In the genomic region with DNA sequence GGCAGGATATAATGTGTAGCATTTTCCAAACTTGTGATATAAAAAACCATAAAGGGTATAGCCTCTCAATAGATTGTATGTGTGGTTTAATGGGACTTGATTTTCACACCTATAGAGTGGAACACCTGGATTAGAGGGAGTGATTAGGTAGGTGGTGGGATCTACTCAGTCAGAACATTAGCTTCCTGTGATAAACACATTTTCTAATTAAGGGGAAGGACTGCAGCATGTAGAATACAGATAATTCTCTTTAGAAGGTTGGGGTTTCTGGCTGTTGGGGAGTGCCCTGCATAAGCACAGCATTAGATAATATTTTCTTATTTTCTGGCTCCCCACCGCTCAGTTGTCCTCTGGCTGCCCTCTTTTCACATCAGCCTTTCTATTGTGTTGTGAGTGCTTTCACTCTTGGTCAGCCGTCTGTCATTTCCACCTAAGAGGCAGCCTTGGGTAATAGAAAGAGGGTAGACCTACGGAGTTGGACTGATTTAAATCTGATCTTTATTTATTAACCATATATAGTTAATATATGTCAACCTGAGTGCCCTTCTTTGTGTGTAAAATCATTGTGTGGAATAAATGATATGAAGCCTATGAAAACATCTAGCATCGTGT, we compare ENCODE assay signal across 12 cellular contexts. TPM values are rescaled to one million over a fixed set of nuclear protein-coding genes. Genes with fewer than 3 reads are reported as not detected.
DNase-seq lines count a peak whose midpoint lies in the region; ATAC-seq and TF ChIP-seq lines count a peak whose summit lies in the region.
"Had no signal": no experiment of that assay in that cellular context is flagged by ENCODE, and none has a peak within 500 bp of the region (broad histone marks: within the 10 kb centered on the region; RNA-seq: fewer than 3 reads in every experiment).

No MANE protein-coding gene starts in this region.

- intact Hi-C loops in Right ventricle myocardium superior (cut with DNase I) = no loop called here
- intact Hi-C loops in Right ventricle myocardium inferior (cut with DNase I) = no loop called here

- peak overlapping the region; percentile 18 for H3K27ac Mint-ChIP-seq in stimulated activated effector memory CD8-positive, alpha-beta T cell treated with anti-CD3 and anti-CD28 coated beads, Interleukin-12 subunit alpha, Interleukin-12 subunit beta, amount 100 ng/mL, for 72 hours
- H3K27ac Mint-ChIP-seq in type B pancreatic cell = no peak overlapping the region

- H3K9me3 Mint-ChIP-seq in stimulated activated effector memory CD8-positive, alpha-beta T cell treated with anti-CD3 and anti-CD28 coated beads, Interleukin-12 subunit alpha, Interleukin-12 subunit beta, amount 100 ng/mL, for 72 hours = no peaks in the 10 kb centered on the region
- no peaks in the 10 kb centered on the region for H3K9me3 Mint-ChIP-seq in type B pancreatic cell

- peaks cover 25% of the 10 kb centered on the region for H3K4me1 Mint-ChIP-seq in stimulated activated effector memory CD8-positive, alpha-beta T cell treated with anti-CD3 and anti-CD28 coated beads, Interleukin-12 subunit alpha, Interleukin-12 subunit beta, amount 100 ng/mL, for 72 hours
- peaks cover 19% of the 10 kb centered on the region for H3K4me1 Mint-ChIP-seq in type B pancreatic cell (ENCODE audit: unreplicated experiment)

- no peaks in the 10 kb centered on the region for H3K27me3 Mint-ChIP-seq in type B pancreatic cell

- H3K36me3 Mint-ChIP-seq in stimulated activated effector memory CD8-positive, alpha-beta T cell treated with anti-CD3 and anti-CD28 coated beads, Interleukin-12 subunit alpha, Interleukin-12 subunit beta, amount 100 ng/mL, for 72 hours = peaks cover 91% of the 10 kb centered on the region
- H3K36me3 Mint-ChIP-seq in type B pancreatic cell = peaks cover 18% of the 10 kb centered on the region

- DNase-seq in Right ventricle myocardium superior = no peak
- DNase-seq in Right ventricle myocardium inferior (ENCODE audit: missing footprints) = no peak
- DNase-seq in astrocyte of the hippocampus (ENCODE audit: low read depth, low spot score) = peak; percentile 39
- no peak for DNase-seq in stimulated activated effector memory CD8-positive, alpha-beta T cell treated with anti-CD3 and anti-CD28 coated beads, Interleukin-12 subunit alpha, Interleukin-12 subunit beta, amount 100 ng/mL, for 72 hours (ENCODE audit: low spot score in 2 of 2)
- no peak for DNase-seq in inferior parietal cortex (ENCODE audit: extremely low spot score)
- no peak for DNase-seq in type B pancreatic cell (ENCODE audit: extremely low spot score, unreplicated experiment)
- no peak for DNase-seq in cortex of kidney (lab: John Stamatoyannopoulos, UW)
- DNase-seq: activated CD8-positive, alpha-beta memory T cell treated with anti-CD3 and anti-CD28 coated beads for 24 hours; left lung; NCI-H1694; upper lobe of left lung had no signal

- ATAC-seq in Right ventricle myocardium superior (ENCODE audit: poor library complexity) (peak; percentile 45), Right ventricle myocardium inferior (no peak), HG02981 (IDR thresholded peaks at IDR 0.05; ENCODE audit: unreplicated experiment) (peak; percentile 74)
- ATAC-seq in stimulated activated effector memory CD8-positive, alpha-beta T cell treated with anti-CD3 and anti-CD28 coated beads, Interleukin-12 subunit alpha, Interleukin-12 subunit beta, amount 100 ng/mL, for 72 hours = peak; percentile 65
- ATAC-seq: left lung had no signal

- no peak overlapping the region for H3K4me3 Mint-ChIP-seq in stimulated activated effector memory CD8-positive, alpha-beta T cell treated with anti-CD3 and anti-CD28 coated beads, Interleukin-12 subunit alpha, Interleukin-12 subunit beta, amount 100 ng/mL, for 72 hours
- H3K4me3 Mint-ChIP-seq in type B pancreatic cell = no peak overlapping the region

- TF ChIP-seq CTCF in type B pancreatic cell (conservative IDR thresholded peaks at IDR 0.05) = no peak

RNA-seq across cellular contexts. Expression of gene CSE1L, which starts 8.0 kb away (rescaled TPM):
- total RNA-seq in Right ventricle myocardium superior (36.7 TPM), Right ventricle myocardium inferior (41.4 TPM), type B pancreatic cell (ENCODE audit: low replicate concordance) (78.1 and 111 TPM in 2 replicates)
